Comparison of ENCODE assay signal across 8 cellular contexts in genomic region chr12:123387508-123388217, GRCh38. TPM values are rescaled to one million over a fixed set of nuclear protein-coding genes. Genes with fewer than 3 reads are reported as not detected.
A peak's percentile ranks its signal among the peaks of the same experiment; 100 is the strongest.
DNase-seq lines count a peak whose midpoint lies in the region; ATAC-seq and TF ChIP-seq lines count a peak whose summit lies in the region.

No MANE protein-coding gene starts in this region.

- no peaks in the 10 kb centered on the region for H3K9me3 Mint-ChIP-seq in activated CD8-positive, alpha-beta T cell treated with anti-CD3 and anti-CD28 coated beads for 36 hours
- no peaks in the 10 kb centered on the region for H3K9me3 Mint-ChIP-seq in stimulated activated naive CD8-positive, alpha-beta T cell treated with anti-CD3 and anti-CD28 coated beads, Interleukin-15, amount 100 ng/mL, for 72 hours

- H3K27me3 Mint-ChIP-seq in activated CD8-positive, alpha-beta T cell treated with anti-CD3 and anti-CD28 coated beads for 36 hours: no peaks in the 10 kb centered on the region
- peaks cover 6% of the 10 kb centered on the region for H3K27me3 Mint-ChIP-seq in stimulated activated naive CD8-positive, alpha-beta T cell treated with anti-CD3 and anti-CD28 coated beads, Interleukin-15, amount 100 ng/mL, for 72 hours

- H3K4me3 Mint-ChIP-seq in activated CD8-positive, alpha-beta T cell treated with anti-CD3 and anti-CD28 coated beads for 36 hours: peak overlapping the region; percentile 77
- H3K4me3 Mint-ChIP-seq in stimulated activated naive CD8-positive, alpha-beta T cell treated with anti-CD3 and anti-CD28 coated beads, Interleukin-15, amount 100 ng/mL, for 72 hours: peak overlapping the region; percentile 85 to 86

- no peaks in the 10 kb centered on the region for H3K9me3 ChIP-seq in iPS-18a (ENCODE audit: control insufficient read depth, low read depth, low read length)

- H3K4me1 ChIP-seq in iPS-18a (ENCODE audit: control insufficient read depth, low read depth, low read length): peaks cover 3% of the 10 kb centered on the region

- H3K27ac Mint-ChIP-seq in activated CD8-positive, alpha-beta T cell treated with anti-CD3 and anti-CD28 coated beads for 36 hours: peak overlapping the region; percentile 85
- H3K27ac Mint-ChIP-seq in stimulated activated naive CD8-positive, alpha-beta T cell treated with anti-CD3 and anti-CD28 coated beads, Interleukin-15, amount 100 ng/mL, for 72 hours: peak overlapping the region in 1 of 2 donors; percentile 72

- peaks cover 9% of the 10 kb centered on the region for H3K36me3 ChIP-seq in iPS-18a (ENCODE audit: control insufficient read depth, low read depth, low read length)

- CTCF ChIA-PET in activated CD8-positive, alpha-beta T cell treated with anti-CD3 and anti-CD28 coated beads for 36 hours (lab: Charles Lee): interaction anchor here (1.3 to 6.1 kb wide), 2 partner anchors 21 to 195 kb away, joined by 7 to 35 read pairs; no protein-coding TSS in a partner anchor

- H3K9ac ChIP-seq in iPS-18a (ENCODE audit: low read length): no peak overlapping the region

- no peak for TF ChIP-seq CTCF in activated CD8-positive, alpha-beta T cell treated with anti-CD3 and anti-CD28 coated beads for 36 hours (IDR thresholded peaks at IDR 0.05)

- peaks cover 66% of the 10 kb centered on the region for H3K27me3 ChIP-seq in iPS-18a (ENCODE audit: control insufficient read depth, insufficient read depth, low read length)

- no peak for ATAC-seq in activated CD8-positive, alpha-beta T cell treated with anti-CD3 and anti-CD28 coated beads for 36 hours
- ATAC-seq in stimulated activated naive CD8-positive, alpha-beta T cell treated with anti-CD3 and anti-CD28 coated beads, Interleukin-15, amount 100 ng/mL, for 72 hours: no peak
- ATAC-seq in HG03442 (IDR thresholded peaks at IDR 0.05; ENCODE audit: unreplicated experiment): no peak
- ATAC-seq in HG03432 (IDR thresholded peaks at IDR 0.05; ENCODE audit: unreplicated experiment): no peak

- no peak overlapping the region for H3K27ac ChIP-seq in iPS-18a (ENCODE audit: low read length)

- H3K36me3 Mint-ChIP-seq in activated CD8-positive, alpha-beta T cell treated with anti-CD3 and anti-CD28 coated beads for 36 hours (ENCODE audit: low read depth): peaks cover 27% of the 10 kb centered on the region

- peaks cover 31% of the 10 kb centered on the region for H3K4me1 Mint-ChIP-seq in activated CD8-positive, alpha-beta T cell treated with anti-CD3 and anti-CD28 coated beads for 36 hours (ENCODE audit: low read depth)
- H3K4me1 Mint-ChIP-seq in stimulated activated naive CD8-positive, alpha-beta T cell treated with anti-CD3 and anti-CD28 coated beads, Interleukin-15, amount 100 ng/mL, for 72 hours: peaks cover 37% of the 10 kb centered on the region

- intact Hi-C loops in activated CD8-positive, alpha-beta T cell treated with anti-CD3 and anti-CD28 coated beads for 36 hours (cut with micrococcal nuclease): no loop called here

- POLR2A ChIA-PET in activated CD8-positive, alpha-beta T cell treated with anti-CD3 and anti-CD28 coated beads for 36 hours (lab: Charles Lee): interaction anchor here (0.8 to 2.1 kb wide), 6 partner anchors 23 to 196 kb away, joined by 3 to 13 read pairs (median 4); partner anchors contain the start of genes SBNO1 and TMED2

- DNase-seq in DMS53 (lab: John Stamatoyannopoulos, UW) (peak; percentile 52), DMS53 treated with DMSO at 0.1 percent for 48 hours (lab: John Stamatoyannopoulos, UW; ENCODE audit: unreplicated experiment) (no peak)
- DNase-seq in activated CD8-positive, alpha-beta T cell treated with anti-CD3 and anti-CD28 coated beads for 36 hours: peak; percentile 12
- no peak for DNase-seq in stimulated activated naive CD8-positive, alpha-beta T cell treated with anti-CD3 and anti-CD28 coated beads, Interleukin-15, amount 100 ng/mL, for 72 hours
- DNase-seq in central memory CD4-positive, alpha-beta T cell: no peak

- peak overlapping the region; percentile 52 for H3K4me3 ChIP-seq in iPS-18a (ENCODE audit: low read length)

RNA-seq across cellular contexts. Expression of gene KMT5A, which starts 3.7 kb away (rescaled TPM):
- 10 to 100 TPM; 35.9 to 38.2 TPM for total RNA-seq in activated CD8-positive, alpha-beta T cell treated with anti-CD3 and anti-CD28 coated beads for 36 hours

RNA-seq across cellular contexts. Expression of gene SBNO1, which starts 23.0 kb away (rescaled TPM):
- 10 to 100 TPM; 44.3 to 45.4 TPM for total RNA-seq in activated CD8-positive, alpha-beta T cell treated with anti-CD3 and anti-CD28 coated beads for 36 hours

RNA-seq across cellular contexts. Expression of gene RILPL2, which starts 48.8 kb away (rescaled TPM):
- total RNA-seq in activated CD8-positive, alpha-beta T cell treated with anti-CD3 and anti-CD28 coated beads for 36 hours: 1 to 10 TPM; 9.0 to 9.3 TPM

Comparison
In these comparisons a context has a peak if more than half of its experiments do, and no peak if none do; other contexts are left out.
1. DNase-seq: peak in DMS53 (single experiment) and activated CD8-positive, alpha-beta T cell treated with anti-CD3 and anti-CD28 coated beads for 36 hours (single experiment); none in DMS53 treated with DMSO at 0.1 percent for 48 hours (single experiment), stimulated activated naive CD8-positive, alpha-beta T cell treated with anti-CD3 and anti-CD28 coated beads, Interleukin-15, amount 100 ng/mL, for 72 hours (0 of 2) and central memory CD4-positive, alpha-beta T cell (single experiment).